9 cellular contexts compared by ENCODE assay signal in the genomic region with DNA sequence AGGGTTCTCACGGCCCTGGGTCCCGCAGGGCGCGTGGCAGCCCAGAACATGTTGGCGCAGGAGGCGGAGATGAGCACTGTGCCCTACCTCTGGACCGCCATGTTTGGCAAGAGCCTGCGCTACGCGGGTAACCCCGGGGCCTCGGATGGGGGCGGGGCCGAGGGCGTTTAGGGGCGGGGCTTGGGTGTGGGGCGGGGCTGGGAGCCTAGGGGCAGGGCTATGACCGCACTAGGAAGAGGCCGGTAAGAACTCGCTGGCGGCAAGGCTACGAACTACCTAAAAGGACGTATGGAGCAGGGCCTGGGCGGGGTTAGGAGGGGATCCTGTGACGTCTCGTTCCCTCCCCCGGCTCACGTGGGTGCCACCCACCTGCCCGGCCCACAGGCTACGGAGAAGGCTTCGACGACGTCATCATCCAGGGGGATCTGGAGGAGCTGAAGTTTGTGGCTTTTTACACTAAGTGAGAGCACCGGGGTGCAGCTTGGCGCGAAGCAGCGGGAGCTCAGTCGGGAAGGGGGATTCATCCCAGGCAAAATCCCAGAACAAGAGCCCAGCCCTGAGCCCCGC. TPM values are rescaled to one million over a fixed set of nuclear protein-coding genes. Genes with fewer than 3 reads are reported as not detected.
A peak's percentile ranks its signal among the peaks of the same experiment; 100 is the strongest.
DNase-seq lines count a peak whose midpoint lies in the region; ATAC-seq and TF ChIP-seq lines count a peak whose summit lies in the region.
"Had no signal": no experiment of that assay in that cellular context is flagged by ENCODE, and none has a peak within 500 bp of the region (broad histone marks: within the 10 kb centered on the region; RNA-seq: fewer than 3 reads in every experiment).

No MANE protein-coding gene starts in this region.

- H3K27me3 ChIP-seq in duodenal mucosa (ENCODE audit: control insufficient read depth in 1 of 2, insufficient read depth in 2 of 2, low read length in 2 of 2) (no peaks in the 10 kb centered on the region), lower lobe of right lung (ENCODE audit: low read depth) (no peaks in the 10 kb centered on the region)

- H3K4me3 ChIP-seq in duodenal mucosa (ENCODE audit: low read depth in 1 of 2, low read length in 2 of 2) (peak overlapping the region; percentile 30 to 42), lower lobe of right lung (peak overlapping the region; percentile 43)

- ATAC-seq in lower lobe of right lung (peak; percentile 77 to 84), HG03135 (IDR thresholded peaks at IDR 0.05; ENCODE audit: unreplicated experiment) (no peak)

- H3K27ac ChIP-seq in duodenal mucosa (ENCODE audit: low read depth, low read length) = no peak overlapping the region
- H3K27ac ChIP-seq in lower lobe of right lung = no peak overlapping the region
- H3K27ac ChIP-seq: parathyroid adenoma had no signal

- peaks cover 6 to 7% of the 10 kb centered on the region in 2 donors for H3K9me3 ChIP-seq in duodenal mucosa (ENCODE audit: control insufficient read depth in 1 of 2, low read length in 2 of 2)
- H3K9me3 ChIP-seq in lower lobe of right lung = peaks cover 4% of the 10 kb centered on the region

- H3K9ac ChIP-seq in duodenal mucosa (ENCODE audit: low read depth in 1 of 2, low read length in 2 of 2) = peak overlapping the region; percentile 51 to 61
- H3K9ac ChIP-seq: parathyroid adenoma had no signal

- H3K36me3 ChIP-seq in duodenal mucosa (ENCODE audit: control insufficient read depth in 1 of 2, insufficient read depth in 2 of 2, low read length in 2 of 2) (no peaks in the 10 kb centered on the region), lower lobe of right lung (peaks cover 3% of the 10 kb centered on the region)

- DNase-seq in ELF-1 (ENCODE audit: low read depth, low spot score) = peak; percentile 97
- DNase-seq in activated CD4-positive, alpha-beta T cell treated with anti-CD3 and anti-CD28 coated beads, Interleukin-2, amount 50 U/mL, for 4 hours = peak; percentile 54 to 63
- peak; percentile 92 for DNase-seq in lower lobe of right lung
- peak; percentile 23 for DNase-seq in stimulated activated CD8-positive, alpha-beta memory T cell treated with anti-CD3 and anti-CD28 coated beads, Interleukin-12 subunit alpha, Interleukin-12 subunit beta, amount 100 ng/mL, for 1 hour (ENCODE audit: low read depth)
- no peak for DNase-seq in LoVo (ENCODE audit: low spot score)
- DNase-seq in NCI-H526 treated with DMSO at 0.1 percent for 48 hours (lab: John Stamatoyannopoulos, UW) = no peak

- intact Hi-C loops in lower lobe of right lung (cut with DNase I) = no loop called here

- H3K4me1 ChIP-seq in duodenal mucosa (ENCODE audit: control insufficient read depth in 1 of 2, insufficient read depth in 2 of 2, low read length in 2 of 2) (peaks cover 29 to 32% of the 10 kb centered on the region in 2 donors), lower lobe of right lung (peaks cover 33% of the 10 kb centered on the region)

- no peak for TF ChIP-seq CTCF in lower lobe of right lung (IDR thresholded peaks at IDR 0.05)

RNA-seq across cellular contexts. Expression of a gene that starts 2.8 kb away (rescaled TPM):
- total RNA-seq in lower lobe of right lung = 51.6 TPM

RNA-seq across cellular contexts. Expression of a gene that starts 12.3 kb away (rescaled TPM):
- total RNA-seq in lower lobe of right lung = 12.3 TPM

RNA-seq across cellular contexts. Expression of a gene that starts 22.6 kb away (rescaled TPM):
- total RNA-seq in lower lobe of right lung = 24.3 TPM

RNA-seq across cellular contexts. Expression of a gene that starts 35.6 kb away (rescaled TPM):
- total RNA-seq in lower lobe of right lung = 2.1 TPM

RNA-seq across cellular contexts. Expression of a gene that starts 53.0 kb away (rescaled TPM):
- 0.47 TPM for total RNA-seq in lower lobe of right lung

Comparison
In these comparisons a context has a peak if more than half of its experiments do, and no peak if none do; other contexts are left out.
1. DNase-seq: peak in ELF-1 (single experiment), activated CD4-positive, alpha-beta T cell treated with anti-CD3 and anti-CD28 coated beads, Interleukin-2, amount 50 U/mL, for 4 hours (2 of 2), lower lobe of right lung (single experiment) and stimulated activated CD8-positive, alpha-beta memory T cell treated with anti-CD3 and anti-CD28 coated beads, Interleukin-12 subunit alpha, Interleukin-12 subunit beta, amount 100 ng/mL, for 1 hour (single experiment); none in LoVo (single experiment) and NCI-H526 treated with DMSO at 0.1 percent for 48 hours (single experiment).